In the genomic region with DNA sequence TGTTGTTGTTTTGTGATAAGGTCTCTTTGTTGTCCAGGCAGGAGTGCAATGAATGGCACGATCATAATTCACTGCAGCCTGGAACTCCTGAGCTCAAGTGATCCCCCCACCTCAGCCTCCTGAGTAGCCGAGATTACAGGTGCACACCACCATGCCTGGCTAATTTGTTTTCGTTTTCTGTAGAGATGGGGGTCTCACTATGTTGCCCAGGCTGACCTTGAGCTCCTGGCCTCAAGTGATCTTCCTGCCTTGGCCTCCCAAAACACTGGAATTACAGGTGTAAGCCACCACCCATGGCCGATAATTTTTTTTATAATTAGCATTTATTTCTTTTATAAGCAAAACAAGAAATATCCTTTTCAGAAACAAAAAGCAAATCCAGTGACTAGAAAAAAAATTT, we compare ENCODE assay signal across 9 cellular contexts. TPM values are rescaled to one million over a fixed set of nuclear protein-coding genes. Genes with fewer than 3 reads are reported as not detected.
DNase-seq lines count a peak whose midpoint lies in the region; ATAC-seq, FAIRE-seq and TF ChIP-seq lines count a peak whose summit lies in the region.
"Had no signal": no experiment of that assay in that cellular context is flagged by ENCODE, and none has a peak within 500 bp of the region (broad histone marks: within the 10 kb centered on the region; RNA-seq: fewer than 3 reads in every experiment).

No MANE protein-coding gene starts in this region.

- H3K9me3 ChIP-seq in SK-N-MC (ENCODE audit: low read depth, low read length) (no peaks in the 10 kb centered on the region), endothelial cell of umbilical vein (replicated peaks; ENCODE audit: control insufficient read depth, insufficient read depth, low read length) (no peaks in the 10 kb centered on the region)
- H3K9me3 ChIP-seq: gastrocnemius medialis had no signal

- H2AFZ ChIP-seq in endothelial cell of umbilical vein (ENCODE audit: low read depth, low read length) = peak overlapping the region; percentile 94

- no peaks in the 10 kb centered on the region for H3K9me1 ChIP-seq in endothelial cell of umbilical vein (replicated peaks; ENCODE audit: control insufficient read depth, extremely low read depth, insufficient read depth, low read length)

- H3K4me3 Mint-ChIP-seq in activated CD4-positive, alpha-beta T cell treated with anti-CD3 and anti-CD28 coated beads for 36 hours = peak overlapping the region; percentile 91
- H3K4me3 Mint-ChIP-seq in stimulated activated naive B cell treated with anti-CD40 and anti-IgM and Interleukin-4, amounts not matched to agents 10 μg/mL and 1 μg/mL and 100 μg/mL, for 72 hours = peak overlapping the region; percentile 93

- H3K4me2 ChIP-seq in endothelial cell of umbilical vein (ENCODE audit: insufficient read depth, low read length) = no peak overlapping the region

- intact Hi-C loops in activated CD4-positive, alpha-beta T cell treated with anti-CD3 and anti-CD28 coated beads for 36 hours (cut with DNase I, micrococcal nuclease) = loop anchor here (1.0 to 10.0 kb wide), 17 partner anchors 37 to 736 kb away; a partner anchor contains a TSS
- intact Hi-C loops in endothelial cell of umbilical vein (cut with micrococcal nuclease) = loop anchor here (1.0 kb wide), 3 partner anchors 37 to 142 kb away; no protein-coding TSS in a partner anchor

- POLR2A ChIA-PET in activated CD4-positive, alpha-beta T cell treated with anti-CD3 and anti-CD28 coated beads for 36 hours (lab: Charles Lee) = interaction anchor here (0.6 to 1.3 kb wide), 5 partner anchors 36 to 660 kb away, joined by 3 to 5 read pairs (median 4); a partner anchor contains a TSS
- POLR2A ChIA-PET in endothelial cell of umbilical vein (lab: Charles Lee) = interaction anchor here (1.1 kb wide), 1 partner anchor 14 kb away, joined by 3 read pairs; no protein-coding TSS in a partner anchor

- no peaks in the 10 kb centered on the region for H3K27me3 ChIP-seq in endothelial cell of umbilical vein (ENCODE audit: control insufficient read depth in 2 of 2, insufficient read depth in 2 of 2, low read length in 2 of 2)
- H3K27me3 ChIP-seq: gastrocnemius medialis had no signal

- CTCF ChIA-PET in activated CD4-positive, alpha-beta T cell treated with anti-CD3 and anti-CD28 coated beads for 36 hours (lab: Charles Lee) = interaction anchor here (0.6 to 4.3 kb wide), 24 partner anchors 10 to 211 kb away, joined by 3 to 29 read pairs (median 4); a partner anchor contains a TSS
- CTCF ChIA-PET in endothelial cell of umbilical vein (lab: Charles Lee) = interaction anchor here (0.9 to 3.6 kb wide), 28 partner anchors 11 to 210 kb away, joined by 3 to 47 read pairs (median 5); a partner anchor contains a TSS

- peaks cover 13% of the 10 kb centered on the region for H3K4me1 ChIP-seq in endothelial cell of umbilical vein (ENCODE audit: control insufficient read depth, extremely low read depth, insufficient read depth, low read length)

- no peaks in the 10 kb centered on the region for H3K79me2 ChIP-seq in endothelial cell of umbilical vein (ENCODE audit: control insufficient read depth, insufficient read depth, low read length)

- no peak for DNase-seq in activated CD4-positive, alpha-beta T cell treated with anti-CD3 and anti-CD28 coated beads for 36 hours
- no peak for DNase-seq in activated CD4-positive, alpha-beta T cell treated with anti-CD3 and anti-CD28 coated beads for 1 hour
- DNase-seq in SK-N-MC (ENCODE audit: low read depth, low spot score) = no peak
- no peak for DNase-seq in endothelial cell of umbilical vein (ENCODE audit: low read depth, low spot score)
- no peak for DNase-seq in stimulated activated naive B cell treated with anti-CD40 and anti-IgM and Interleukin-4, amounts not matched to agents 10 μg/mL and 1 μg/mL and 100 μg/mL, for 72 hours
- no peak for DNase-seq in activated CD4-positive, CD25-positive, alpha-beta regulatory T cell treated with anti-CD3 and anti-CD28 coated beads, Interleukin-2, amount 50 U/mL, for 72 hours
- DNase-seq in DMS153 treated with DMSO at 0.1 percent for 48 hours (lab: John Stamatoyannopoulos, UW; ENCODE audit: unreplicated experiment) = no peak

- peaks cover 49% of the 10 kb centered on the region for H3K4me1 Mint-ChIP-seq in activated CD4-positive, alpha-beta T cell treated with anti-CD3 and anti-CD28 coated beads for 36 hours
- H3K4me1 Mint-ChIP-seq in stimulated activated naive B cell treated with anti-CD40 and anti-IgM and Interleukin-4, amounts not matched to agents 10 μg/mL and 1 μg/mL and 100 μg/mL, for 72 hours = peaks cover 22 to 62% of the 10 kb centered on the region in 2 donors

- no peaks in the 10 kb centered on the region for H3K27me3 Mint-ChIP-seq in activated CD4-positive, alpha-beta T cell treated with anti-CD3 and anti-CD28 coated beads for 36 hours
- H3K27me3 Mint-ChIP-seq in stimulated activated naive B cell treated with anti-CD40 and anti-IgM and Interleukin-4, amounts not matched to agents 10 μg/mL and 1 μg/mL and 100 μg/mL, for 72 hours = no peaks in the 10 kb centered on the region

- dilution Hi-C loops in endothelial cell of umbilical vein (cut with MboI; ENCODE audit: extremely low pct_ligation_motif_present, low sequenced_read_pairs) = no loop called here

- no peaks in the 10 kb centered on the region for H3K9me3 Mint-ChIP-seq in activated CD4-positive, alpha-beta T cell treated with anti-CD3 and anti-CD28 coated beads for 36 hours (ENCODE audit: low read depth)
- no peaks in the 10 kb centered on the region for H3K9me3 Mint-ChIP-seq in stimulated activated naive B cell treated with anti-CD40 and anti-IgM and Interleukin-4, amounts not matched to agents 10 μg/mL and 1 μg/mL and 100 μg/mL, for 72 hours

- TF ChIP-seq POLR2A in endothelial cell of umbilical vein (IDR thresholded peaks at IDR 0.05; ENCODE audit: low read depth, low read length) = no peak

- H4K20me1 ChIP-seq in endothelial cell of umbilical vein (replicated peaks; ENCODE audit: control insufficient read depth, extremely low read depth, insufficient read depth, low read length) = no peaks in the 10 kb centered on the region

- TF ChIP-seq CTCF in endothelial cell of umbilical vein (IDR thresholded peaks at IDR 0.05; ENCODE audit: extremely low read depth in 1 of 2, insufficient read depth in 1 of 2, low read depth in 1 of 2, low read length in 2 of 2) = no peak

- H3K4me3 ChIP-seq in SK-N-MC = peak overlapping the region; percentile 92; the same call in 1 of the 2 replicates
- no peak overlapping the region for H3K4me3 ChIP-seq in endothelial cell of umbilical vein (replicated peaks in 1 of 3; ENCODE audit: insufficient read depth in 1 of 3, low read depth in 1 of 3, low read length in 3 of 3)

- peak overlapping the region; percentile 96 for H3K27ac Mint-ChIP-seq in activated CD4-positive, alpha-beta T cell treated with anti-CD3 and anti-CD28 coated beads for 36 hours
- H3K27ac Mint-ChIP-seq in stimulated activated naive B cell treated with anti-CD40 and anti-IgM and Interleukin-4, amounts not matched to agents 10 μg/mL and 1 μg/mL and 100 μg/mL, for 72 hours = peak overlapping the region; percentile 98

- H3K27ac ChIP-seq in SK-N-MC = peak overlapping the region; percentile 93; the same call in 1 of the 2 replicates
- no peak overlapping the region for H3K27ac ChIP-seq in endothelial cell of umbilical vein (ENCODE audit: insufficient read depth, low read depth, low read length)

- H3K36me3 Mint-ChIP-seq in activated CD4-positive, alpha-beta T cell treated with anti-CD3 and anti-CD28 coated beads for 36 hours (ENCODE audit: low read depth) = peaks cover 15% of the 10 kb centered on the region
- H3K36me3 Mint-ChIP-seq in stimulated activated naive B cell treated with anti-CD40 and anti-IgM and Interleukin-4, amounts not matched to agents 10 μg/mL and 1 μg/mL and 100 μg/mL, for 72 hours = no peaks in the 10 kb centered on the region

- no peak overlapping the region for H3K9ac ChIP-seq in SK-N-MC (ENCODE audit: insufficient read length)
- no peak overlapping the region for H3K9ac ChIP-seq in endothelial cell of umbilical vein (replicated peaks; ENCODE audit: extremely low read depth, insufficient read depth, low read length)

- H3K36me3 ChIP-seq in SK-N-MC (ENCODE audit: insufficient read depth, low read length) (no peaks in the 10 kb centered on the region), endothelial cell of umbilical vein (ENCODE audit: control insufficient read depth in 2 of 2, extremely low read depth in 1 of 2, insufficient read depth in 2 of 2, low read length in 2 of 2) (no peaks in the 10 kb centered on the region)
- H3K36me3 ChIP-seq: gastrocnemius medialis had no signal

- FAIRE-seq in endothelial cell of umbilical vein (lab: Jason Lieb, UNC) = no peak

- no peak for ATAC-seq in activated CD4-positive, alpha-beta T cell treated with anti-CD3 and anti-CD28 coated beads for 36 hours
- no peak for ATAC-seq in stimulated activated naive B cell treated with anti-CD40 and anti-IgM and Interleukin-4, amounts not matched to agents 10 μg/mL and 1 μg/mL and 100 μg/mL, for 72 hours (replicated peaks)
- no peak for ATAC-seq in HG03565 (IDR thresholded peaks at IDR 0.05; ENCODE audit: unreplicated experiment)

- no TSS peak for BruUV-seq in endothelial cell of umbilical vein (replicated peaks; lab: Mats Ljungman, UMichigan)

TF ChIP-seq in endothelial cell of umbilical vein, 7 proteins besides CTCF, POLR2A, EP300 and RAD21 (continues in another document):
- TF ChIP-seq FOS (IDR thresholded peaks at IDR 0.05; ENCODE audit: borderline replicate concordance, insufficient read depth, low read length) = no peak
- TF ChIP-seq JUN (IDR thresholded peaks at IDR 0.05; ENCODE audit: borderline replicate concordance, insufficient read depth, insufficient read length, low read depth) = no peak
- TF ChIP-seq GATA2 (IDR thresholded peaks at IDR 0.05; ENCODE audit: insufficient read depth, insufficient read length, low read depth, low read length) = no peak
- no peak for TF ChIP-seq MYC (IDR thresholded peaks at IDR 0.05; ENCODE audit: low read depth, low read length)
- TF ChIP-seq, protein P1, sequence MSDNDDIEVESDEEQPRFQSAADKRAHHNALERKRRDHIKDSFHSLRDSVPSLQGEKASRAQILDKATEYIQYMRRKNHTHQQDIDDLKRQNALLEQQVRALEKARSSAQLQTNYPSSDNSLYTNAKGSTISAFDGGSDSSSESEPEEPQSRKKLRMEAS (IDR thresholded peaks at IDR 0.05; ENCODE audit: insufficient read depth, insufficient read length) = no peak
- no peak for TF ChIP-seq EZH2 (IDR thresholded peaks at IDR 0.05; ENCODE audit: borderline replicate concordance, low read depth, low read length, severe bottlenecking)

RNA-seq across cellular contexts. Expression of a gene that starts 3.6 kb away (rescaled TPM):
- 10 to 100 TPM; 54.4 to 72.3 TPM for total RNA-seq in activated CD4-positive, alpha-beta T cell treated with anti-CD3 and anti-CD28 coated beads for 36 hours
- 5.7 and 12.1 TPM in 2 replicates for total RNA-seq in endothelial cell of umbilical vein
- polyA plus RNA-seq in endothelial cell of umbilical vein = 4.1 and 4.9 TPM in 2 replicates
- 3.9 and 4.1 TPM in 2 replicates for polyA plus RNA-seq in endothelial cell of umbilical vein (2011; cell fraction: cytosol; rRNA removed)
- polyA plus RNA-seq in endothelial cell of umbilical vein (2011; cell fraction: nucleus; rRNA removed) = 1.9 and 2.1 TPM in 2 replicates
- 8.0 and 14.5 TPM in 2 replicates for polyA plus RNA-seq in endothelial cell of umbilical vein (2012)
- 3.0 and 5.9 TPM in 2 replicates for polyA minus RNA-seq in endothelial cell of umbilical vein
- 8.1 TPM for polyA minus RNA-seq in endothelial cell of umbilical vein (2011; cell fraction: cytosol; rRNA and poly(A)+ RNA removed)
- 1.2 and 1.3 TPM in 2 replicates for polyA minus RNA-seq in endothelial cell of umbilical vein (2011; cell fraction: nucleus; rRNA and poly(A)+ RNA removed)
